Comparison of ENCODE assay signal across 9 cellular contexts in the genomic region with DNA sequence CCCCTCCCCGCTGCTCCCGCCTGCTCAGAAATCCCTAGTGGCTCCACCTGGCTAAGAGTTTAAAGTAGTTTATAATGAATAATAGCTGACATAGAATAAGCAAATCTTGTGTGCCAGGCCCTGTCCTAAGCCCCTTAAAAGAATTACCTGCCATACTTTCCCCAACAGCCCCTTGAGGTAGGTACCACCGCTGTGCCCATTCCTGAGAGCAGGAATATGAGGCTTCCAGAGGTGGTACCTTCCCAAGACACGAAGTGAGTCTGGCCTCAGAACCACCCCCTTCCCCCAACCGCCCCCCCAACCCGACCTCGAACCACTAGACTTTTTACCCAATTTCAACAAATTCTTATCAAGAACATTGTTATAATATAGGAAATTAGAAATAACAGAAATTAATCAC. TPM values are rescaled to one million over a fixed set of nuclear protein-coding genes. Genes with fewer than 3 reads are reported as not detected.
DNase-seq lines count a peak whose midpoint lies in the region; ATAC-seq and TF ChIP-seq lines count a peak whose summit lies in the region.
"Had no signal": no experiment of that assay in that cellular context is flagged by ENCODE, and none has a peak within 500 bp of the region (broad histone marks: within the 10 kb centered on the region; RNA-seq: fewer than 3 reads in every experiment).

No MANE protein-coding gene starts in this region.

- H3K4me1 ChIP-seq in skeletal muscle satellite cell (ENCODE audit: control insufficient read depth, insufficient read depth, low read length) = peaks cover 11% of the 10 kb centered on the region
- H3K4me1 ChIP-seq: SJCRH30 had no signal

- no peak for DNase-seq in GM12865 (ENCODE audit: low read depth)
- DNase-seq in fibroblast of villous mesenchyme (ENCODE audit: low read depth) = no peak
- DNase-seq in middle frontal gyrus (ENCODE audit: extremely low spot score, low spot score) = no peak
- DNase-seq in iPS-NIHi7 (ENCODE audit: extremely low spot score) = no peak
- DNase-seq in OCI-M2 (lab: John Stamatoyannopoulos, UW; ENCODE audit: unreplicated experiment) = no peak

- no peak for ATAC-seq in GM21529 (IDR thresholded peaks at IDR 0.05; ENCODE audit: unreplicated experiment)

- H3F3A ChIP-seq in SU-DHL-6 (ENCODE audit: insufficient read depth) = no peaks in the 10 kb centered on the region

- H3K9ac ChIP-seq in SU-DHL-6 (ENCODE audit: low read length) (peak overlapping the region; percentile 75), skeletal muscle satellite cell (ENCODE audit: low read depth, low read length) (no peak overlapping the region)

- H3K79me2 ChIP-seq in SU-DHL-6 (ENCODE audit: insufficient read depth, low read length) = peaks cover 37% of the 10 kb centered on the region

- H3K36me3 ChIP-seq in SU-DHL-6 (ENCODE audit: low read length) (no peaks in the 10 kb centered on the region), skeletal muscle satellite cell (ENCODE audit: insufficient read depth, low read length) (no peaks in the 10 kb centered on the region)
- H3K36me3 ChIP-seq: SJCRH30 had no signal

- H3K4me3 ChIP-seq in GM12865 (ENCODE audit: low read depth, low read length) (peak overlapping the region; percentile 98), SU-DHL-6 (ENCODE audit: insufficient read depth, low read length, poor library complexity, severe bottlenecking) (peak overlapping the region; percentile 77), fibroblast of villous mesenchyme (ENCODE audit: low read depth, low read length) (peak overlapping the region; percentile 89), skeletal muscle satellite cell (ENCODE audit: low read length) (no peak overlapping the region)

- no peaks in the 10 kb centered on the region for H3K9me3 ChIP-seq in SU-DHL-6 (ENCODE audit: insufficient read depth, low read length)
- no peaks in the 10 kb centered on the region for H3K9me3 ChIP-seq in skeletal muscle satellite cell (replicated peaks; ENCODE audit: low read length)
- H3K9me3 ChIP-seq: SJCRH30 had no signal

- H3K27me3 ChIP-seq in SU-DHL-6 (ENCODE audit: low read length) (no peaks in the 10 kb centered on the region), skeletal muscle satellite cell (ENCODE audit: control insufficient read depth, insufficient read depth, low read length) (peaks cover under 1% of the 10 kb centered on the region)
- H3K27me3 ChIP-seq: SJCRH30 had no signal

- H2AFZ ChIP-seq in SU-DHL-6 (ENCODE audit: low read depth, low read length, severe bottlenecking) = peak overlapping the region; percentile 100

- no peaks in the 10 kb centered on the region for H4K20me1 ChIP-seq in SU-DHL-6 (ENCODE audit: low read depth, low read length)

- H3K4me2 ChIP-seq in SU-DHL-6 (ENCODE audit: low read depth, low read length, poor library complexity, severe bottlenecking) = peak overlapping the region; percentile 98
- peak overlapping the region; percentile 100 for H3K4me2 ChIP-seq in skeletal muscle satellite cell (ENCODE audit: low read length)

- no peak for TF ChIP-seq CTCF in GM12865 (IDR thresholded peaks at IDR 0.05; ENCODE audit: insufficient read depth, low read depth, low read length, missing control alignments)
- TF ChIP-seq CTCF in SU-DHL-6 (IDR thresholded peaks at IDR 0.05; ENCODE audit: insufficient read depth, low read length, poor library complexity, severe bottlenecking) = no peak
- TF ChIP-seq CTCF in fibroblast of villous mesenchyme (IDR thresholded peaks at IDR 0.05; ENCODE audit: insufficient read depth, low read depth, low read length) = no peak

- no peak overlapping the region for H3K27ac ChIP-seq in SU-DHL-6 (ENCODE audit: low read depth, low read length)
- H3K27ac ChIP-seq: SJCRH30 had no signal

- no peaks in the 10 kb centered on the region for H3K9me2 ChIP-seq in SU-DHL-6 (replicated peaks; ENCODE audit: insufficient read depth, low read length)

RNA-seq across cellular contexts. Expression of a gene that starts 1.2 kb away (rescaled TPM):
- total RNA-seq in fibroblast of villous mesenchyme = 7.1 and 9.9 TPM in 2 replicates
- total RNA-seq in skeletal muscle satellite cell (2012; rRNA removed) = 5.0 and 5.1 TPM in 2 replicates

RNA-seq across cellular contexts. Expression of a gene that starts 28.1 kb away (rescaled TPM):
- not detected in 2 replicates for total RNA-seq in fibroblast of villous mesenchyme
- total RNA-seq in skeletal muscle satellite cell (2012; rRNA removed) = not detected in 2 replicates
- total RNA-seq: SJCRH30 had no signal
